8 cellular contexts compared by ENCODE assay signal in the genomic region with DNA sequence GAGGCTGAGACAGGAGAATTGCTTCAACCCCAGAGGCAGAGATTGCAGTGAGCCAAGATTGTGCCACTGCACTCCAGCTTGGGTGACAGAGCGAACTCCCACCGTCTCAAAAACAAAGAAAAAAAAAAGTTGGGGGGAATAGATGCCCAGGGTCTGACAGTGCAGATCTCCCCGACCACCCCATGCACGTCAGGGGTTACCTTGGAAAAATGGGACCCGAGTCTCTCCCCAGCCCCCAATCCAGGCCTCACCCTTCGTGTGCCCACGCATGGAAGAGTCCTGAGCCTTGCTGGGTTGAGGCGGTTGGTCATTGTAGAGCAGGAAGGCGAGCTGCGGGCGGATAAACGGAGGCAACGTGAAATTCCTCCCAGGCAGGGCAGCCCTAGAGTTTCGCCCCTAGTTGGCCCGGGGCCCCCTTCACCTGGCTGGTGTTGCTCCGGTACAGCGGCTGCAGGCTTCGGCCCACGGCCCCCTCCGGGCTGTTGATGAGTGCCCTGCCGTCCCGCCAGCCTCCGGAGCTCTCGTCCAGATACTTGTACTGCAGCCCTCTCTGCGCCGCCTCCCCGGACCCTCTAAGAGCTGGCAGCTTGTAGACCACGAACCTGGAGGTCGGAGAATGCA. TPM values are rescaled to one million over a fixed set of nuclear protein-coding genes. Genes with fewer than 3 reads are reported as not detected.
DNase-seq lines count a peak whose midpoint lies in the region; ATAC-seq and TF ChIP-seq lines count a peak whose summit lies in the region.

No MANE protein-coding gene starts in this region.

- H3K18ac ChIP-seq in neuronal stem cell (ENCODE audit: low read length), result peak overlapping the region; percentile 86

- H4K8ac ChIP-seq in neuronal stem cell (ENCODE audit: low read depth, low read length), result no peak overlapping the region

- no peaks in the 10 kb centered on the region for H3K36me3 ChIP-seq in neuronal stem cell (replicated peaks in 1 of 2; ENCODE audit: control insufficient read depth in 2 of 2, insufficient read depth in 2 of 2, low read length in 2 of 2)

- peak overlapping the region; percentile 75 for H3K14ac ChIP-seq in neuronal stem cell (ENCODE audit: low read length)

- no peak overlapping the region for H2BK12ac ChIP-seq in neuronal stem cell (ENCODE audit: low read length)

- peak overlapping the region; percentile 64 for H3K9ac ChIP-seq in neuronal stem cell (ENCODE audit: low read depth, low read length, poor library complexity)

- no peak for DNase-seq in T-helper 1 cell
- DNase-seq in activated B cell treated with CpG ODN at 0.5 μM for 24 hours, result no peak
- DNase-seq in fibroblast of the aortic adventitia (ENCODE audit: low read depth), result peak; percentile 37
- no peak for DNase-seq in neuronal stem cell (ENCODE audit: low spot score)
- DNase-seq in NOMO-1 treated with DMSO at 0.1 percent for 48 hours (lab: John Stamatoyannopoulos, UW; ENCODE audit: unreplicated experiment), result no peak
- no peak for DNase-seq in NK-92 treated with Interleukin-12 subunit alpha and Interleukin-12 subunit beta, amount 100 ng/mL, for 24 hours (lab: John Stamatoyannopoulos, UW)

- H3K23ac ChIP-seq in neuronal stem cell (ENCODE audit: low read depth, low read length, poor library complexity), result peak overlapping the region; percentile 48

- H3K4me1 ChIP-seq in neuronal stem cell (ENCODE audit: control insufficient read depth in 2 of 2, insufficient read depth in 1 of 2, low read depth in 1 of 2, low read length in 2 of 2), result peaks cover 3 to 8% of the 10 kb centered on the region in 2 donors

- H2BK15ac ChIP-seq in neuronal stem cell (ENCODE audit: low read length), result peak overlapping the region; percentile 69

- peaks cover 11 to 17% of the 10 kb centered on the region in 2 donors for H3K9me3 ChIP-seq in neuronal stem cell (replicated peaks in 1 of 2; ENCODE audit: control insufficient read depth in 2 of 2, insufficient read depth in 1 of 2, low read depth in 1 of 2, low read length in 2 of 2)

- H3K27ac Mint-ChIP-seq in T-helper 1 cell treated with Interleukin-12 subunit alpha and Interleukin-12 subunit beta and Interleukin-4 antibody, amounts not matched to agents 30 μg/mL and 1 μg/mL, for 36 hours, result peak overlapping the region; percentile 87
- peak overlapping the region; percentile 94 for H3K27ac Mint-ChIP-seq in activated B cell treated with CpG ODN at 0.5 μM for 24 hours

- peaks cover 7% of the 10 kb centered on the region for H3K36me3 Mint-ChIP-seq in T-helper 1 cell treated with Interleukin-12 subunit alpha and Interleukin-12 subunit beta and Interleukin-4 antibody, amounts not matched to agents 30 μg/mL and 1 μg/mL, for 36 hours (ENCODE audit: low read depth)
- H3K36me3 Mint-ChIP-seq in activated B cell treated with CpG ODN at 0.5 μM for 24 hours (ENCODE audit: low read depth), result peaks cover 25% of the 10 kb centered on the region

- H3K9me3 Mint-ChIP-seq in T-helper 1 cell treated with Interleukin-12 subunit alpha and Interleukin-12 subunit beta and Interleukin-4 antibody, amounts not matched to agents 30 μg/mL and 1 μg/mL, for 36 hours, result no peaks in the 10 kb centered on the region
- peaks cover 2% of the 10 kb centered on the region for H3K9me3 Mint-ChIP-seq in activated B cell treated with CpG ODN at 0.5 μM for 24 hours

- no peak overlapping the region for H2AK5ac ChIP-seq in neuronal stem cell (ENCODE audit: low read depth, low read length)

- POLR2A ChIA-PET in activated B cell treated with CpG ODN at 0.5 μM for 24 hours (lab: Charles Lee), result interaction anchor here (0.5 to 3.6 kb wide), 21 partner anchors 8 to 1056 kb away, joined by 3 to 58 read pairs (median 4); a partner anchor contains a TSS

- CTCF ChIA-PET in activated B cell treated with CpG ODN at 0.5 μM for 24 hours (lab: Charles Lee), result interaction anchor here (1.3 to 1.7 kb wide), 2 partner anchors 33 to 83 kb away, joined by 3 to 6 read pairs; no protein-coding TSS in a partner anchor

- peak overlapping the region; percentile 89 for H3K4me3 Mint-ChIP-seq in T-helper 1 cell treated with Interleukin-12 subunit alpha and Interleukin-12 subunit beta and Interleukin-4 antibody, amounts not matched to agents 30 μg/mL and 1 μg/mL, for 36 hours
- peak overlapping the region; percentile 92 for H3K4me3 Mint-ChIP-seq in activated B cell treated with CpG ODN at 0.5 μM for 24 hours

- H3K4me1 Mint-ChIP-seq in T-helper 1 cell treated with Interleukin-12 subunit alpha and Interleukin-12 subunit beta and Interleukin-4 antibody, amounts not matched to agents 30 μg/mL and 1 μg/mL, for 36 hours (ENCODE audit: low read depth), result peaks cover 21% of the 10 kb centered on the region
- peaks cover 34% of the 10 kb centered on the region for H3K4me1 Mint-ChIP-seq in activated B cell treated with CpG ODN at 0.5 μM for 24 hours

- WGBS in neuronal stem cell (ENCODE audit: extremely low coverage in 2 of 2, insufficient read length in 2 of 2, insufficient replicate concordance in 1 of 2), 2 donors, result no CpG with 5 or more reads among the region's 29 CpGs

- H3K4ac ChIP-seq in neuronal stem cell (ENCODE audit: low read length), result no peak overlapping the region

- peaks cover 2% of the 10 kb centered on the region for H3K79me1 ChIP-seq in neuronal stem cell (ENCODE audit: low read depth, low read length)

- intact Hi-C loops in activated B cell treated with CpG ODN at 0.5 μM for 24 hours (cut with micrococcal nuclease), result loop anchor here (1.0 to 2.0 kb wide), 4 partner anchors 10 to 53 kb away; a partner anchor contains a TSS

- H3K27me3 ChIP-seq in neuronal stem cell (ENCODE audit: control insufficient read depth in 3 of 3, insufficient read depth in 3 of 3, low read depth in 1 of 3, low read length in 3 of 3), result peaks cover 9 to 45% (median 29%) of the 10 kb centered on the region in 3 experiments

- no peaks in the 10 kb centered on the region for H3K27me3 Mint-ChIP-seq in T-helper 1 cell treated with Interleukin-12 subunit alpha and Interleukin-12 subunit beta and Interleukin-4 antibody, amounts not matched to agents 30 μg/mL and 1 μg/mL, for 36 hours (ENCODE audit: low read depth)
- no peaks in the 10 kb centered on the region for H3K27me3 Mint-ChIP-seq in activated B cell treated with CpG ODN at 0.5 μM for 24 hours

- H2AFZ ChIP-seq in neuronal stem cell (ENCODE audit: low read length), result peak overlapping the region; percentile 99

- H3K4me3 ChIP-seq in fibroblast of the aortic adventitia (ENCODE audit: low read depth, low read length) (peak overlapping the region; percentile 88), neuronal stem cell (ENCODE audit: low read length in 2 of 2) (peak overlapping the region; percentile 72 to 88)

- no peak for TF ChIP-seq CTCF in activated B cell treated with CpG ODN at 0.5 μM for 24 hours (IDR thresholded peaks at IDR 0.05)
- TF ChIP-seq CTCF in fibroblast of the aortic adventitia (IDR thresholded peaks at IDR 0.05; ENCODE audit: insufficient read depth, low read length), result no peak

- no peak overlapping the region for H2BK120ac ChIP-seq in neuronal stem cell (ENCODE audit: low read depth, low read length)

- H2BK5ac ChIP-seq in neuronal stem cell (ENCODE audit: low read length), result no peak overlapping the region

- ATAC-seq in HG02981 (IDR thresholded peaks at IDR 0.05; ENCODE audit: unreplicated experiment) (peak; percentile 7), activated B cell treated with CpG ODN at 0.5 μM for 24 hours (ENCODE audit: low read depth) (peak; percentile 15)

- H3K4me2 ChIP-seq in neuronal stem cell (ENCODE audit: insufficient read depth, low read length, poor library complexity, severe bottlenecking), result peak overlapping the region; percentile 90

- H4K91ac ChIP-seq in neuronal stem cell (ENCODE audit: low read depth, low read length, poor library complexity), result no peak overlapping the region

- H3K27ac ChIP-seq in neuronal stem cell (replicated peaks; ENCODE audit: low read length), result no peak overlapping the region

RNA-seq across cellular contexts. Expression of a gene that starts 0.6 kb away (rescaled TPM):
- 26.5 and 27.2 TPM in 2 replicates for total RNA-seq in activated B cell treated with CpG ODN at 0.5 μM for 24 hours
- total RNA-seq in fibroblast of the aortic adventitia (ENCODE audit: low replicate concordance), result 22.7 and 23.4 TPM in 2 replicates
- 20.1 TPM for polyA plus RNA-seq in neuronal stem cell (2013, experiment 1 of 2)
- polyA plus RNA-seq in neuronal stem cell (2013, experiment 2 of 2), result 20.1 TPM

RNA-seq across cellular contexts. Expression of a gene that starts 6.3 kb away (rescaled TPM):
- total RNA-seq in activated B cell treated with CpG ODN at 0.5 μM for 24 hours (0.12 TPM in 1 of 2 replicates, not detected in the other), fibroblast of the aortic adventitia (ENCODE audit: low replicate concordance) (not detected in 2 replicates)
- polyA plus RNA-seq in neuronal stem cell (2013, experiment 1 of 2), result 0.13 TPM
- polyA plus RNA-seq in neuronal stem cell (2013, experiment 2 of 2), result 0.10 TPM

RNA-seq across cellular contexts. Expression of a gene that starts 10.3 kb away (rescaled TPM):
- total RNA-seq in activated B cell treated with CpG ODN at 0.5 μM for 24 hours (62.3 and 73.9 TPM in 2 replicates), fibroblast of the aortic adventitia (ENCODE audit: low replicate concordance) (20.5 and 24.4 TPM in 2 replicates)
- polyA plus RNA-seq in neuronal stem cell (2013, experiment 1 of 2), result 15.1 TPM
- polyA plus RNA-seq in neuronal stem cell (2013, experiment 2 of 2), result 15.7 TPM

RNA-seq across cellular contexts. Expression of a gene that starts 38.4 kb away (rescaled TPM):
- total RNA-seq in activated B cell treated with CpG ODN at 0.5 μM for 24 hours (0.49 TPM in 1 of 2 replicates, not detected in the other), fibroblast of the aortic adventitia (ENCODE audit: low replicate concordance) (0.54 TPM in 1 of 2 replicates, not detected in the other)
- polyA plus RNA-seq in neuronal stem cell (2013, experiment 1 of 2), result 2.8 TPM
- 3.0 TPM for polyA plus RNA-seq in neuronal stem cell (2013, experiment 2 of 2)

RNA-seq across cellular contexts. Expression of a gene that starts 42.3 kb away (rescaled TPM):
- total RNA-seq in activated B cell treated with CpG ODN at 0.5 μM for 24 hours (0.20 and 0.66 TPM in 2 replicates), fibroblast of the aortic adventitia (ENCODE audit: low replicate concordance) (under 0.01 and 1.1 TPM in 2 replicates)
- polyA plus RNA-seq in neuronal stem cell (2013, experiment 1 of 2), result 11.7 TPM
- 10.6 TPM for polyA plus RNA-seq in neuronal stem cell (2013, experiment 2 of 2)
